30 cellular contexts compared by ENCODE assay signal in the genomic region with DNA sequence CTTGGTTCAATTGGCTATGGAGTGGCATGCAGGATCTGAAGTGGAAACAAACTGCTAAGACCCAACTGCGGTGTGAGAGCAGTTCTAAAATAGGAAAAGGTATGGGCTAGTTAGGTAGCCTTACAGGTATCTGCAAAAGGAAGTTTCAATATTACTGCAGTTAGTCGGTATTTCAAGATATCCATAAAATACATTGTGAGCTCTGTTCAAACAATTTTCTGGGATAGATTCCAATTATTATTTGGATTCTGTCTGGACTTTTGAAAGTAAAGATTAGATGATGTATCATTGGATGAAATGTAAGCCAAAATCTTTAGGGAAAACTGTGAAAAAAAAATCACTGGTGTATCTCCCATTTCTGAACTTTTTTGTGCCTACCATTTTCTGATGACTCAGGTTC.
"Had no signal": no experiment of that assay in that cellular context is flagged by ENCODE, and none has a peak within 500 bp of the region (broad histone marks: within the 10 kb centered on the region; RNA-seq: fewer than 3 reads in every experiment).

No MANE protein-coding gene starts in this region.

- H3K4me3 Mint-ChIP-seq: activated CD4-positive, alpha-beta T cell treated with anti-CD3 and anti-CD28 coated beads, Interleukin-2, amount 10 ng/mL, durations not matched to agents 24 days and 14 days; activated CD8-positive, alpha-beta T cell treated with anti-CD3 and anti-CD28 coated beads for 36 hours; activated naive CD4-positive, alpha-beta T cell treated with anti-CD3 and anti-CD28 coated beads, Interleukin-2, amount 50 U/mL, for 24 hours; activated naive CD8-positive, alpha-beta T cell treated with anti-CD3 and anti-CD28 coated beads, Interleukin-2, amount 10 ng/mL, durations not matched to agents 7 days and 5 days; activated T-cell treated with anti-CD3 and anti-CD28 coated beads, Interleukin-2, amount 50 U/mL, for 24 hours had no signal

- H3K36me3 Mint-ChIP-seq: activated naive CD4-positive, alpha-beta T cell treated with anti-CD3 and anti-CD28 coated beads, Interleukin-2, amount 50 U/mL, for 24 hours; activated naive CD8-positive, alpha-beta T cell treated with anti-CD3 and anti-CD28 coated beads, Interleukin-2, amount 10 ng/mL, durations not matched to agents 7 days and 5 days had no signal

- H3K4me3 ChIP-seq: ascending aorta, breast epithelium had no signal

- H3K36me3 ChIP-seq: ascending aorta, breast epithelium, WERI-Rb-1 had no signal

- H3K27ac Mint-ChIP-seq: activated CD4-positive, alpha-beta T cell treated with anti-CD3 and anti-CD28 coated beads, Interleukin-2, amount 10 ng/mL, durations not matched to agents 24 days and 14 days; activated CD8-positive, alpha-beta T cell treated with anti-CD3 and anti-CD28 coated beads for 36 hours; activated naive CD4-positive, alpha-beta T cell treated with anti-CD3 and anti-CD28 coated beads, Interleukin-2, amount 50 U/mL, for 24 hours; activated naive CD8-positive, alpha-beta T cell treated with anti-CD3 and anti-CD28 coated beads, Interleukin-2, amount 10 ng/mL, durations not matched to agents 7 days and 5 days; activated T-cell treated with anti-CD3 and anti-CD28 coated beads, Interleukin-2, amount 50 U/mL, for 24 hours; activated T-helper 2 cell treated with anti-CD3 and anti-CD28 coated beads, Interferon-gamma antibody, Interleukin-2, Interleukin-4, amounts not matched to agents 10 μg/mL and 5 μg/mL and 100 μg/mL, durations not matched to agents 14 hours and 24 hours and 36 hours had no signal

- H3K27me3 Mint-ChIP-seq: activated CD8-positive, alpha-beta T cell treated with anti-CD3 and anti-CD28 coated beads for 36 hours; activated T-cell treated with anti-CD3 and anti-CD28 coated beads, Interleukin-2, amount 50 U/mL, for 24 hours had no signal

- H3K4me1 Mint-ChIP-seq: activated CD4-positive, alpha-beta T cell treated with anti-CD3 and anti-CD28 coated beads, Interleukin-2, amount 10 ng/mL, durations not matched to agents 24 days and 14 days; activated naive CD4-positive, alpha-beta T cell treated with anti-CD3 and anti-CD28 coated beads, Interleukin-2, amount 50 U/mL, for 24 hours; activated naive CD8-positive, alpha-beta T cell treated with anti-CD3 and anti-CD28 coated beads, Interleukin-2, amount 10 ng/mL, durations not matched to agents 7 days and 5 days had no signal

- H3K9me3 Mint-ChIP-seq: activated CD4-positive, alpha-beta T cell treated with anti-CD3 and anti-CD28 coated beads, Interleukin-2, amount 10 ng/mL, durations not matched to agents 24 days and 14 days; activated CD8-positive, alpha-beta T cell treated with anti-CD3 and anti-CD28 coated beads for 36 hours; activated naive CD4-positive, alpha-beta T cell treated with anti-CD3 and anti-CD28 coated beads, Interleukin-2, amount 50 U/mL, for 24 hours; activated naive CD8-positive, alpha-beta T cell treated with anti-CD3 and anti-CD28 coated beads, Interleukin-2, amount 10 ng/mL, durations not matched to agents 7 days and 5 days; activated T-cell treated with anti-CD3 and anti-CD28 coated beads, Interleukin-2, amount 50 U/mL, for 24 hours; activated T-helper 2 cell treated with anti-CD3 and anti-CD28 coated beads, Interferon-gamma antibody, Interleukin-2, Interleukin-4, amounts not matched to agents 10 μg/mL and 5 μg/mL and 100 μg/mL, durations not matched to agents 14 hours and 24 hours and 36 hours had no signal

- H3K27ac ChIP-seq: ascending aorta, breast epithelium, WERI-Rb-1 had no signal

- H3K27me3 ChIP-seq: ascending aorta, breast epithelium had no signal

- DNase-seq: activated CD4-positive, alpha-beta T cell treated with anti-CD3 and anti-CD28 coated beads, Interleukin-2, amount 10 ng/mL, durations not matched to agents 24 days and 14 days; activated CD4-positive, alpha-beta T cell treated with anti-CD3 and anti-CD28 coated beads, Interleukin-2, amount 50 U/mL, for 4 hours; activated CD8-positive, alpha-beta T cell treated with anti-CD3 and anti-CD28 coated beads for 36 hours; activated gamma-delta T cell; activated naive CD4-positive, alpha-beta T cell treated with Interleukin-2 at 50 U/mL for 16 hours; activated naive CD8-positive, alpha-beta T cell treated with anti-CD3 and anti-CD28 coated beads, Interleukin-2, amount 10 ng/mL, durations not matched to agents 7 days and 5 days; activated T-cell treated with anti-CD3 and anti-CD28 coated beads, Interleukin-2, amount 50 U/mL, for 24 hours; amygdala; Karpas-422; KBM-7; MM.1S; NCI-H1092; NCI-H1436 treated with DMSO at 0.1 percent for 48 hours; NCI-H1694 treated with DMSO at 0.1 percent for 48 hours; NCI-H2029; NCI-H2107; NCI-H2171; NCI-H510A treated with DMSO at 0.1 percent for 48 hours; NCI-H526 treated with DMSO at 0.1 percent for 48 hours; NCI-H774; Right ventricle myocardium superior; SW 1271; T-helper 1 cell; T-helper 2 cell; T-helper 9 cell; WERI-Rb-1 had no signal
